In the genomic region with DNA sequence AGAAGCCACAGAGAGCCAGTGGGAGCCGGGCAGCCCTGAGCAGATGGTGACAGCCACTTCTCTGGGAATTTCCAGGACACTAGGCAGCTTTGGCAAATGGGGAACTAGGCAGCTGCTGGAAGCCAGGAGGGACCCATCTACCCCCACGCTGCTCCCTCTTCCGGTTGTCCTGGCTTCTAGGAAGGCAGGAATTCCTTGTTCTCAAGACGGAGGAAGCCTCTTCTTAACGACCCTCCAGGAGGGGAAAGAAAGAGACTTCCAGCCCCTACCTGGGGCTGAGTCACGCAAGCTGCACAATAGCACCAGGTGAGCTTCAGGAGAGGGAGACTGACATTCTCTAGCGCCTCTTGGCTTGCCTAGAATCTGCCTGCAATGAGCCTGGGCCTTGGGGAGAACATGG, we compare ENCODE assay signal across 26 cellular contexts.
"Had no signal": no experiment of that assay in that cellular context is flagged by ENCODE, and none has a peak within 500 bp of the region (broad histone marks: within the 10 kb centered on the region; RNA-seq: fewer than 3 reads in every experiment).

No MANE protein-coding gene starts in this region.

- DNase-seq: activated CD4-positive, alpha-beta memory T cell treated with anti-CD3 and anti-CD28 coated beads, Interleukin-2, amount 10 ng/mL, durations not matched to agents 7 days and 5 days; activated CD4-positive, alpha-beta T cell treated with anti-CD3 and anti-CD28 coated beads for 1 hour; activated CD4-positive, alpha-beta T cell treated with anti-CD3 and anti-CD28 coated beads for 4 hours; activated CD4-positive, alpha-beta T cell treated with anti-CD3 and anti-CD28 coated beads, Interleukin-2, amount 10 ng/mL, durations not matched to agents 7 days and 5 days; activated CD4-positive, alpha-beta T cell treated with anti-CD3 and anti-CD28 coated beads, Interleukin-2, amount 50 U/mL, for 4 hours; activated CD8-positive, alpha-beta memory T cell treated with anti-CD3 and anti-CD28 coated beads, Interleukin-2, amount 50 U/mL, for 48 hours; activated effector memory CD4-positive, alpha-beta T cell treated with Interleukin-2 at 50 U/mL for 16 hours; activated gamma-delta T cell treated with Interleukin-2 at 50 U/mL for 16 hours; activated naive CD4-positive, alpha-beta T cell treated with anti-CD3 and anti-CD28 coated beads, Interleukin-2, amount 50 U/mL, for 16 hours; activated naive CD4-positive, alpha-beta T cell treated with Interleukin-2 at 50 U/mL for 16 hours; activated T-cell treated with anti-CD3 and anti-CD28 coated beads for 4 hours; activated T-cell treated with anti-CD3 and anti-CD28 coated beads, Interleukin-2, amount 50 U/mL, for 24 hours; activated T-cell treated with anti-CD3 and anti-CD28 coated beads, Interleukin-2, amount 50 U/mL, for 72 hours; amniotic stem cell; anterior cingulate cortex; brain microvascular endothelial cell; dorsolateral prefrontal cortex; effector memory CD4-positive, alpha-beta T cell; erythroblast; esophagus squamous epithelium; foreskin melanocyte; heart right ventricle; T-helper 2 cell had no signal

- H3K36me3 ChIP-seq: brain microvascular endothelial cell, esophagus squamous epithelium, gastroesophageal sphincter had no signal

- H3K27me3 ChIP-seq: brain microvascular endothelial cell had no signal

- H3K9me3 ChIP-seq: esophagus squamous epithelium, gastroesophageal sphincter, heart right ventricle had no signal

- H3K4me3 ChIP-seq: coronary artery, dorsolateral prefrontal cortex, esophagus squamous epithelium, gastroesophageal sphincter, heart right ventricle had no signal

- H3K27ac ChIP-seq: brain microvascular endothelial cell, coronary artery, dorsolateral prefrontal cortex, esophagus squamous epithelium, gastroesophageal sphincter, heart right ventricle had no signal

- ATAC-seq: activated T-cell treated with anti-CD3 and anti-CD28 coated beads, Interleukin-2, amount 50 U/mL, for 72 hours; activated T-helper 17 cell treated with anti-CD3 and anti-CD28 coated beads, Interleukin-2, amount 50 U/mL, for 72 hours; gastroesophageal sphincter; heart right ventricle had no signal

- H3K4me1 ChIP-seq: esophagus squamous epithelium, gastroesophageal sphincter, heart right ventricle had no signal
